11 cellular contexts compared by ENCODE assay signal in genomic region chr2:66435963-66436362, GRCh38. TPM values are rescaled to one million over a fixed set of nuclear protein-coding genes. Genes with fewer than 3 reads are reported as not detected.
A peak's percentile ranks its signal among the peaks of the same experiment; 100 is the strongest.
DNase-seq lines count a peak whose midpoint lies in the region; ATAC-seq, FAIRE-seq and TF ChIP-seq lines count a peak whose summit lies in the region.
"Had no signal": no experiment of that assay in that cellular context is flagged by ENCODE, and none has a peak within 500 bp of the region (broad histone marks: within the 10 kb centered on the region; RNA-seq: fewer than 3 reads in every experiment).

No MANE protein-coding gene starts in this region.

- peaks cover 39% of the 10 kb centered on the region for H3K4me1 Mint-ChIP-seq in stimulated activated naive CD8-positive, alpha-beta T cell treated with anti-CD3 and anti-CD28 coated beads, Interleukin-15, Interleukin-2, amounts not matched to agents 100 ng/mL and 50 ng/mL, for 24 hours (ENCODE audit: low read depth)
- peaks cover 14% of the 10 kb centered on the region for H3K4me1 Mint-ChIP-seq in nephron

- H3K9me3 Mint-ChIP-seq in stimulated activated naive CD8-positive, alpha-beta T cell treated with anti-CD3 and anti-CD28 coated beads, Interleukin-15, Interleukin-2, amounts not matched to agents 100 ng/mL and 50 ng/mL, for 24 hours: no peaks in the 10 kb centered on the region
- H3K9me3 Mint-ChIP-seq in nephron: peaks cover 4% of the 10 kb centered on the region

- no peak for FAIRE-seq in GM12892 (lab: Jason Lieb, UNC)

- peak overlapping the region; percentile 68 for H3K4me3 ChIP-seq in epithelial cell of esophagus (ENCODE audit: low read length)

- ATAC-seq in stimulated activated naive CD8-positive, alpha-beta T cell treated with anti-CD3 and anti-CD28 coated beads, Interleukin-15, Interleukin-2, amounts not matched to agents 100 U/mL and 50 U/mL, for 24 hours: no peak
- ATAC-seq in GM18870 (IDR thresholded peaks at IDR 0.05; ENCODE audit: unreplicated experiment) (no peak), GM19452 (IDR thresholded peaks at IDR 0.05; ENCODE audit: unreplicated experiment) (no peak)

- peaks cover 93% of the 10 kb centered on the region for H3K27me3 Mint-ChIP-seq in stimulated activated naive CD8-positive, alpha-beta T cell treated with anti-CD3 and anti-CD28 coated beads, Interleukin-15, Interleukin-2, amounts not matched to agents 100 ng/mL and 50 ng/mL, for 24 hours
- H3K27me3 Mint-ChIP-seq in nephron (ENCODE audit: low read depth): peaks cover 37% of the 10 kb centered on the region

- no peak for TF ChIP-seq CTCF in epithelial cell of esophagus (IDR thresholded peaks at IDR 0.05; ENCODE audit: insufficient read depth, low read depth, low read length, missing control alignments)
- no peak for TF ChIP-seq CTCF in nephron (IDR thresholded peaks at IDR 0.05; ENCODE audit: unreplicated experiment in 3 of 3)

- H3K27ac Mint-ChIP-seq in stimulated activated naive CD8-positive, alpha-beta T cell treated with anti-CD3 and anti-CD28 coated beads, Interleukin-15, Interleukin-2, amounts not matched to agents 100 ng/mL and 50 ng/mL, for 24 hours: no peak overlapping the region
- H3K27ac Mint-ChIP-seq in nephron: peak overlapping the region; percentile 98 to 99 (median 99)
- H3K27ac Mint-ChIP-seq: CD4-positive, alpha-beta memory T cell had no signal

- no peaks in the 10 kb centered on the region for H3K36me3 Mint-ChIP-seq in stimulated activated naive CD8-positive, alpha-beta T cell treated with anti-CD3 and anti-CD28 coated beads, Interleukin-15, Interleukin-2, amounts not matched to agents 100 ng/mL and 50 ng/mL, for 24 hours (ENCODE audit: low read depth)
- H3K36me3 Mint-ChIP-seq in nephron (ENCODE audit: low read depth): peaks cover 44% of the 10 kb centered on the region

- peak overlapping the region; percentile 83 for H3K4me3 Mint-ChIP-seq in stimulated activated naive CD8-positive, alpha-beta T cell treated with anti-CD3 and anti-CD28 coated beads, Interleukin-15, Interleukin-2, amounts not matched to agents 100 ng/mL and 50 ng/mL, for 24 hours
- H3K4me3 Mint-ChIP-seq in nephron: peak overlapping the region; percentile 94 to 98 (median 97)

- DNase-seq in stimulated activated naive CD8-positive, alpha-beta T cell treated with anti-CD3 and anti-CD28 coated beads, Interleukin-15, Interleukin-2, amounts not matched to agents 100 U/mL and 50 U/mL, for 24 hours: no peak
- no peak for DNase-seq in epithelial cell of esophagus (ENCODE audit: low read depth)
- DNase-seq in hypothalamus (lab: John Stamatoyannopoulos, UW): no peak
- DNase-seq in GM12892 (ENCODE audit: insufficient read length): no peak
- DNase-seq: activated CD4-positive, alpha-beta T cell treated with anti-CD3 and anti-CD28 coated beads for 4 hours; CD4-positive, alpha-beta memory T cell; dermis blood vessel endothelial cell had no signal

- no peak for TF ChIP-seq POLR2A in GM12892 (IDR thresholded peaks at IDR 0.05; ENCODE audit: low read depth, low read length)

RNA-seq across cellular contexts. Expression of gene MEIS1, which starts 1.0 kb away (rescaled TPM):
- polyA plus RNA-seq in GM12892 (2012; ENCODE audit: missing spikeins): not detected
- polyA plus RNA-seq: CD4-positive, alpha-beta memory T cell had no signal
